In the genomic region with DNA sequence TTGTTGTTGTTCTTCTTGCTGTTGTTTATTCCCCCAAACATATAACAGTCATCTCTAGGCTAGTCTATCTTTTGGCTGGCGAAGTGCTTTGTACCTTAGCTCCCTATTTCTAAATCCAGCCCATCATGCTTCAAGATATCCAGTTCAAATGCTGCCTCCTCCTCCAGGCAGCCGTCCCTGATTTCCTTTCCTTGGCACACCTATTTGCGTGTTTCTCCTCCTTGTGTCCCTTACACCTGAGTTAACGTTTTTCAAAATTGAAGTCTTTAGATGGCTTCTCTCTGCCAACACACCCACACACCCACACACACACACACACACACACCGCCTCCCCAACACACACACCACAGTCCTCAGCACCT, we compare ENCODE assay signal across 19 cellular contexts. TPM values are rescaled to one million over a fixed set of nuclear protein-coding genes. Genes with fewer than 3 reads are reported as not detected.
DNase-seq lines count a peak whose midpoint lies in the region; ATAC-seq, FAIRE-seq and TF ChIP-seq lines count a peak whose summit lies in the region.
"Had no signal": no experiment of that assay in that cellular context is flagged by ENCODE, and none has a peak within 500 bp of the region (broad histone marks: within the 10 kb centered on the region; RNA-seq: fewer than 3 reads in every experiment).

No MANE protein-coding gene starts in this region.

- no peak for DNase-seq in HL-60 (ENCODE audit: low read depth in 1 of 2, low spot score in 1 of 2)
- no peak for DNase-seq in bronchial epithelial cell (ENCODE audit: low read depth)
- DNase-seq in neural progenitor cell (ENCODE audit: low spot score) = no peak
- DNase-seq in upper lobe of right lung = no peak
- DNase-seq in stimulated activated effector memory CD8-positive, alpha-beta T cell treated with anti-CD3 and anti-CD28 coated beads, Interleukin-12 subunit alpha, Interleukin-12 subunit beta, amount 100 ng/mL, for 72 hours (ENCODE audit: low spot score in 2 of 2) = no peak
- DNase-seq: CD8-positive, alpha-beta T cell; HCEC 1CT; Karpas-422; NCI-H1105 treated with DMSO at 0.1 percent for 48 hours; NCI-H2081; NCI-H2171; NCI-H524 treated with DMSO at 0.1 percent for 48 hours had no signal

- H3K4me1 Mint-ChIP-seq in neural progenitor cell = peaks cover 8% of the 10 kb centered on the region
- peaks cover 7% of the 10 kb centered on the region for H3K4me1 Mint-ChIP-seq in stimulated activated effector memory CD8-positive, alpha-beta T cell treated with anti-CD3 and anti-CD28 coated beads, Interleukin-12 subunit alpha, Interleukin-12 subunit beta, amount 100 ng/mL, for 72 hours
- H3K4me1 Mint-ChIP-seq: GM23338 had no signal

- intact Hi-C loops in upper lobe of right lung (cut with DNase I) = no loop called here

- no peak overlapping the region for H3K4me3 Mint-ChIP-seq in neural progenitor cell
- no peak overlapping the region for H3K4me3 Mint-ChIP-seq in stimulated activated effector memory CD8-positive, alpha-beta T cell treated with anti-CD3 and anti-CD28 coated beads, Interleukin-12 subunit alpha, Interleukin-12 subunit beta, amount 100 ng/mL, for 72 hours
- H3K4me3 Mint-ChIP-seq: CD8-positive, alpha-beta T cell; GM23338; IgD-negative memory B cell had no signal

- peak overlapping the region; percentile 5 for H3K27ac Mint-ChIP-seq in neural progenitor cell
- H3K27ac Mint-ChIP-seq in stimulated activated effector memory CD8-positive, alpha-beta T cell treated with anti-CD3 and anti-CD28 coated beads, Interleukin-12 subunit alpha, Interleukin-12 subunit beta, amount 100 ng/mL, for 72 hours = no peak overlapping the region
- H3K27ac Mint-ChIP-seq: CD8-positive, alpha-beta T cell; GM23338 had no signal

- peaks cover 17 to 85% (median 74%) of the 10 kb centered on the region in 11 experiments for H3K36me3 ChIP-seq in BLaER1 treated with 17β-estradiol and CSF1 and Interleukin-3, amounts not matched to agents 10 nM and 100 nM
- no peaks in the 10 kb centered on the region for H3K36me3 ChIP-seq in bronchial epithelial cell (ENCODE audit: control insufficient read depth, insufficient read depth, low read length)
- H3K36me3 ChIP-seq in neural progenitor cell = no peaks in the 10 kb centered on the region
- peaks cover 9% of the 10 kb centered on the region for H3K36me3 ChIP-seq in upper lobe of right lung

- peaks cover 34% of the 10 kb centered on the region for H3K79me2 ChIP-seq in neural progenitor cell (ENCODE audit: low read depth)

- FAIRE-seq in bronchial epithelial cell (lab: Jason Lieb, UNC) = peak; percentile 73
- FAIRE-seq: GM12892, RCC 7860 had no signal

- H3K9ac ChIP-seq in BLaER1 treated with 17β-estradiol and CSF1 and Interleukin-3, amounts not matched to agents 10 nM and 100 nM = peak overlapping the region in 6 of 11 experiments; percentile 14 to 47 (median 40); a peak in 6 of 22 replicates
- H3K9ac ChIP-seq in neural progenitor cell = no peak overlapping the region

- peaks cover 30% of the 10 kb centered on the region for H3K36me3 Mint-ChIP-seq in neural progenitor cell
- H3K36me3 Mint-ChIP-seq in stimulated activated effector memory CD8-positive, alpha-beta T cell treated with anti-CD3 and anti-CD28 coated beads, Interleukin-12 subunit alpha, Interleukin-12 subunit beta, amount 100 ng/mL, for 72 hours = no peaks in the 10 kb centered on the region
- H3K36me3 Mint-ChIP-seq: CD8-positive, alpha-beta T cell had no signal

- H4K20me1 ChIP-seq in BLaER1 treated with 17β-estradiol and CSF1 and Interleukin-3, amounts not matched to agents 10 nM and 100 nM = peaks cover 0 to 31% (median 17%) of the 10 kb centered on the region in 11 experiments; a peak in 13 of 22 replicates
- peaks cover 8% of the 10 kb centered on the region for H4K20me1 ChIP-seq in neural progenitor cell (ENCODE audit: low read depth)

- ATAC-seq in GM21360 (IDR thresholded peaks at IDR 0.05; ENCODE audit: unreplicated experiment) (no peak), GM18519 (IDR thresholded peaks at IDR 0.05; ENCODE audit: low FRiP score, unreplicated experiment) (no peak), upper lobe of right lung (no peak)
- ATAC-seq in stimulated activated effector memory CD8-positive, alpha-beta T cell treated with anti-CD3 and anti-CD28 coated beads, Interleukin-12 subunit alpha, Interleukin-12 subunit beta, amount 100 ng/mL, for 72 hours = no peak
- ATAC-seq: CD8-positive, alpha-beta T cell had no signal

- H3F3A ChIP-seq in neural progenitor cell (ENCODE audit: low read depth) = peaks cover 12% of the 10 kb centered on the region

- H3K4me1 ChIP-seq in BLaER1 treated with 17β-estradiol and CSF1 and Interleukin-3, amounts not matched to agents 10 nM and 100 nM = peaks cover 45 to 95% (median 88%) of the 10 kb centered on the region in 10 experiments
- H3K4me1 ChIP-seq in neural progenitor cell (peaks cover 12% of the 10 kb centered on the region), upper lobe of right lung (peaks cover 41% of the 10 kb centered on the region)

- TF ChIP-seq CTCF in HL-60 (IDR thresholded peaks at IDR 0.05; ENCODE audit: insufficient read depth, low read length) (no peak), bronchial epithelial cell (IDR thresholded peaks at IDR 0.05; ENCODE audit: insufficient read depth, low read length, severe bottlenecking) (no peak), neural progenitor cell (IDR thresholded peaks at IDR 0.05) (no peak), upper lobe of right lung (IDR thresholded peaks at IDR 0.05) (no peak)

- H3K27ac ChIP-seq in BLaER1 treated with 17β-estradiol and CSF1 and Interleukin-3, amounts not matched to agents 10 nM and 100 nM = peak overlapping the region in 10 of 11 experiments; percentile 28 to 99 (median 98); a peak in 19 of 22 replicates
- H3K27ac ChIP-seq in HL-60 (replicated peaks) (peak overlapping the region; percentile 40), neural progenitor cell (no peak overlapping the region), upper lobe of right lung (no peak overlapping the region)

- H2AFZ ChIP-seq in neural progenitor cell (replicated peaks) = no peak overlapping the region
- H2AFZ ChIP-seq: GM23338 had no signal

- peak overlapping the region in 9 of 11 experiments; percentile 32 to 93 (median 65); a peak in 18 of 22 replicates for H3K4me2 ChIP-seq in BLaER1 treated with 17β-estradiol and CSF1 and Interleukin-3, amounts not matched to agents 10 nM and 100 nM
- no peak overlapping the region for H3K4me2 ChIP-seq in neural progenitor cell
- H3K4me2 ChIP-seq: GM23338 had no signal

- peaks cover 14 to 40% (median 26%) of the 10 kb centered on the region in 11 experiments for H3K9me3 ChIP-seq in BLaER1 treated with 17β-estradiol and CSF1 and Interleukin-3, amounts not matched to agents 10 nM and 100 nM (replicated peaks in 1 of 11)
- no peaks in the 10 kb centered on the region for H3K9me3 ChIP-seq in neural progenitor cell (ENCODE audit: low read depth)
- H3K9me3 ChIP-seq in upper lobe of right lung = no peaks in the 10 kb centered on the region

- H3K9me3 Mint-ChIP-seq in neural progenitor cell = no peaks in the 10 kb centered on the region
- H3K9me3 Mint-ChIP-seq in stimulated activated effector memory CD8-positive, alpha-beta T cell treated with anti-CD3 and anti-CD28 coated beads, Interleukin-12 subunit alpha, Interleukin-12 subunit beta, amount 100 ng/mL, for 72 hours = no peaks in the 10 kb centered on the region
- H3K9me3 Mint-ChIP-seq: CD8-positive, alpha-beta T cell; GM23338 had no signal

- peaks cover 6% of the 10 kb centered on the region for H3K27me3 Mint-ChIP-seq in neural progenitor cell (ENCODE audit: insufficient read depth, low read depth)

- no peaks in the 10 kb centered on the region for H3K27me3 ChIP-seq in BLaER1 treated with 17β-estradiol and CSF1 and Interleukin-3, amounts not matched to agents 10 nM and 100 nM
- H3K27me3 ChIP-seq in HL-60 (ENCODE audit: insufficient read depth, poor library complexity, severe bottlenecking) = no peaks in the 10 kb centered on the region
- no peaks in the 10 kb centered on the region for H3K27me3 ChIP-seq in bronchial epithelial cell (ENCODE audit: control insufficient read depth, insufficient read depth, low read length)
- no peaks in the 10 kb centered on the region for H3K27me3 ChIP-seq in neural progenitor cell
- H3K27me3 ChIP-seq in upper lobe of right lung = no peaks in the 10 kb centered on the region

- peak overlapping the region in 3 of 10 experiments; percentile 18 to 38 (median 24); a peak in 2 of 20 replicates for H3K4me3 ChIP-seq in BLaER1 treated with 17β-estradiol and CSF1 and Interleukin-3, amounts not matched to agents 10 nM and 100 nM
- H3K4me3 ChIP-seq in HL-60 (replicated peaks; ENCODE audit: insufficient read depth, low read length) (no peak overlapping the region), bronchial epithelial cell (ENCODE audit: low read depth, low read length) (no peak overlapping the region), neural progenitor cell (no peak overlapping the region), upper lobe of right lung (no peak overlapping the region)
- H3K4me3 ChIP-seq: GM23338 had no signal

RNA-seq across cellular contexts. Expression of a gene that starts 25.5 kb away (rescaled TPM):
- total RNA-seq in bronchial epithelial cell = 6.1 and 15.5 TPM in 2 replicates
- 20.8 and 23.0 TPM in 2 replicates for total RNA-seq in neural progenitor cell (ENCODE audit: low replicate concordance)
- total RNA-seq in upper lobe of right lung = 37.5 TPM

Comparison
In these comparisons a context has a peak if more than half of its experiments do, and no peak if none do; other contexts are left out.
1. H3K27ac ChIP-seq: peak in BLaER1 treated with 17β-estradiol and CSF1 and Interleukin-3, amounts not matched to agents 10 nM and 100 nM (10 of 11) and HL-60 (single experiment); none in neural progenitor cell (single experiment) and upper lobe of right lung (single experiment).